ENCODE assay signal across 17 cellular contexts in genomic region chr11:35235498-35235897, GRCh38.
DNase-seq lines count a peak whose midpoint lies in the region; ATAC-seq, FAIRE-seq and TF ChIP-seq lines count a peak whose summit lies in the region.
"Had no signal": no experiment of that assay in that cellular context is flagged by ENCODE, and none has a peak within 500 bp of the region (broad histone marks: within the 10 kb centered on the region; RNA-seq: fewer than 3 reads in every experiment).

No MANE protein-coding gene starts in this region.

- H3K27me3 Mint-ChIP-seq in CD4-positive, alpha-beta T cell: no peaks in the 10 kb centered on the region
- H3K27me3 Mint-ChIP-seq in Calu3 (ENCODE audit: unreplicated experiment) (no peaks in the 10 kb centered on the region), memory B cell (no peaks in the 10 kb centered on the region)
- H3K27me3 Mint-ChIP-seq in activated CD8-positive, alpha-beta T cell treated with anti-CD3 and anti-CD28 coated beads, Interleukin-2, amount 10 ng/mL, durations not matched to agents 7 days and 5 days (ENCODE audit: low read depth): peaks cover 2% of the 10 kb centered on the region
- H3K27me3 Mint-ChIP-seq: naive B cell had no signal

- ATAC-seq in CD4-positive, alpha-beta T cell (ENCODE audit: poor library complexity): no peak
- no peak for ATAC-seq in activated CD8-positive, alpha-beta T cell treated with anti-CD3 and anti-CD28 coated beads, Interleukin-2, amount 10 ng/mL, durations not matched to agents 7 days and 5 days
- ATAC-seq in memory B cell (ENCODE audit: low read depth): no peak
- no peak for ATAC-seq in HG03196 (IDR thresholded peaks at IDR 0.05; ENCODE audit: unreplicated experiment)
- ATAC-seq: heart left ventricle had no signal

- 12 to 47% (median 28%) methylated on average over 1 of the region's 1 CpG for WGBS in small intestine, 3 donors

- CTCF ChIA-PET in CD4-positive, alpha-beta T cell (lab: Charles Lee): interaction anchor here (1.0 to 1.4 kb wide), 2 partner anchors 70 to 199 kb away, joined by 3 to 6 read pairs; no protein-coding TSS in a partner anchor
- CTCF ChIA-PET in Calu3 (lab: Charles Lee): interaction anchor here (1.0 kb wide), 2 partner anchors 9 to 226 kb away, joined by 3 read pairs; no protein-coding TSS in a partner anchor
- CTCF ChIA-PET in activated CD8-positive, alpha-beta T cell treated with anti-CD3 and anti-CD28 coated beads, Interleukin-2, amount 10 ng/mL, durations not matched to agents 7 days and 5 days (lab: Charles Lee): interaction anchor here (0.7 to 3.3 kb wide), 26 partner anchors 9 to 309 kb away, joined by 3 to 25 read pairs (median 4); no protein-coding TSS in a partner anchor

- peaks cover 56% of the 10 kb centered on the region for H3K36me3 Mint-ChIP-seq in CD4-positive, alpha-beta T cell (ENCODE audit: low read depth)
- H3K36me3 Mint-ChIP-seq in Calu3 (ENCODE audit: insufficient read depth, unreplicated experiment) (peaks cover 32% of the 10 kb centered on the region), memory B cell (peaks cover 13% of the 10 kb centered on the region)
- peaks cover 48% of the 10 kb centered on the region for H3K36me3 Mint-ChIP-seq in activated CD8-positive, alpha-beta T cell treated with anti-CD3 and anti-CD28 coated beads, Interleukin-2, amount 10 ng/mL, durations not matched to agents 7 days and 5 days (ENCODE audit: low read depth)

- H3K4me1 ChIP-seq in small intestine (ENCODE audit: control insufficient read depth in 2 of 2, insufficient read depth in 1 of 2, low read depth in 1 of 2, low read length in 1 of 2): peaks cover 0 to 6% of the 10 kb centered on the region in 2 donors
- H3K4me1 ChIP-seq: SJCRH30 had no signal

- no peaks in the 10 kb centered on the region for H3K27me3 ChIP-seq in CD4-positive, alpha-beta T cell (ENCODE audit: control insufficient read depth, insufficient read depth, low read length)
- no peaks in the 10 kb centered on the region for H3K27me3 ChIP-seq in small intestine (ENCODE audit: control insufficient read depth in 2 of 2, insufficient read depth in 2 of 2, low read length in 2 of 2)
- H3K27me3 ChIP-seq: heart left ventricle, vagina had no signal

- POLR2A ChIA-PET in CD4-positive, alpha-beta T cell (lab: Charles Lee): interaction anchor here (0.6 to 5.4 kb wide), 18 partner anchors 9 to 229 kb away, joined by 3 to 44 read pairs (median 3); no protein-coding TSS in a partner anchor
- POLR2A ChIA-PET in activated CD8-positive, alpha-beta T cell treated with anti-CD3 and anti-CD28 coated beads, Interleukin-2, amount 10 ng/mL, durations not matched to agents 7 days and 5 days (lab: Charles Lee): interaction anchor here (0.8 to 1.5 kb wide), 5 partner anchors 9 to 320 kb away, joined by 3 to 4 read pairs (median 3); no protein-coding TSS in a partner anchor

- peaks cover 76% of the 10 kb centered on the region for H3K4me1 Mint-ChIP-seq in CD4-positive, alpha-beta T cell (ENCODE audit: low read depth)
- H3K4me1 Mint-ChIP-seq in Calu3 (ENCODE audit: low read depth, unreplicated experiment) (peaks cover 62% of the 10 kb centered on the region), memory B cell (peaks cover 20% of the 10 kb centered on the region)
- peaks cover 69% of the 10 kb centered on the region for H3K4me1 Mint-ChIP-seq in activated CD8-positive, alpha-beta T cell treated with anti-CD3 and anti-CD28 coated beads, Interleukin-2, amount 10 ng/mL, durations not matched to agents 7 days and 5 days (ENCODE audit: low read depth)

- no TSS peak for BruUV-seq in Calu3 (replicated peaks; lab: Mats Ljungman, UMichigan)

- no peak overlapping the region for H3K4me3 ChIP-seq in small intestine (ENCODE audit: low read depth in 1 of 2, low read length in 2 of 2)
- H3K4me3 ChIP-seq: heart left ventricle, lung, SJCRH30, vagina had no signal

- TF ChIP-seq CTCF in CD4-positive, alpha-beta T cell (IDR thresholded peaks at IDR 0.05): no peak
- no peak for TF ChIP-seq CTCF in Calu3 (IDR thresholded peaks at IDR 0.05; ENCODE audit: unreplicated experiment)

- peaks cover 22% of the 10 kb centered on the region for H3K9me3 Mint-ChIP-seq in CD4-positive, alpha-beta T cell
- H3K9me3 Mint-ChIP-seq in Calu3 (ENCODE audit: low read depth, unreplicated experiment): no peaks in the 10 kb centered on the region
- peaks cover 18% of the 10 kb centered on the region for H3K9me3 Mint-ChIP-seq in activated CD8-positive, alpha-beta T cell treated with anti-CD3 and anti-CD28 coated beads, Interleukin-2, amount 10 ng/mL, durations not matched to agents 7 days and 5 days (ENCODE audit: insufficient read depth)
- peaks cover 3% of the 10 kb centered on the region for H3K9me3 Mint-ChIP-seq in memory B cell

- H3K27ac Mint-ChIP-seq in CD4-positive, alpha-beta T cell: peak overlapping the region; percentile 77
- H3K27ac Mint-ChIP-seq in Calu3 (ENCODE audit: unreplicated experiment): peak overlapping the region; percentile 75
- H3K27ac Mint-ChIP-seq in activated CD8-positive, alpha-beta T cell treated with anti-CD3 and anti-CD28 coated beads, Interleukin-2, amount 10 ng/mL, durations not matched to agents 7 days and 5 days: peak overlapping the region; percentile 77
- peak overlapping the region; percentile 71 for H3K27ac Mint-ChIP-seq in memory B cell
- H3K27ac Mint-ChIP-seq: endodermal cell had no signal

- H3K4me3 Mint-ChIP-seq in CD4-positive, alpha-beta T cell: peak overlapping the region; percentile 72
- no peak overlapping the region for H3K4me3 Mint-ChIP-seq in Calu3 (ENCODE audit: low read depth, unreplicated experiment)
- H3K4me3 Mint-ChIP-seq in activated CD8-positive, alpha-beta T cell treated with anti-CD3 and anti-CD28 coated beads, Interleukin-2, amount 10 ng/mL, durations not matched to agents 7 days and 5 days: peak overlapping the region; percentile 11
- H3K4me3 Mint-ChIP-seq in memory B cell: no peak overlapping the region
- H3K4me3 Mint-ChIP-seq: endodermal cell, naive B cell had no signal

- no peak for DNase-seq in CD4-positive, alpha-beta T cell
- DNase-seq in Calu3 (no peak), memory B cell (ENCODE audit: low spot score in 2 of 2) (no peak), NCI-H524 (lab: John Stamatoyannopoulos, UW) (no peak), small intestine (no peak)
- DNase-seq in activated CD8-positive, alpha-beta T cell treated with anti-CD3 and anti-CD28 coated beads, Interleukin-2, amount 10 ng/mL, durations not matched to agents 7 days and 5 days: no peak
- DNase-seq: amniotic stem cell, cerebellar nuclear complex, endodermal cell, heart left ventricle, Kasumi-1, naive B cell, NCI-H1105 treated with DMSO at 0.1 percent for 48 hours, SJCRH30 had no signal

- no peak for FAIRE-seq in small intestine (lab: Jason Lieb, UNC)

- peaks cover 13% of the 10 kb centered on the region for H3K9me3 ChIP-seq in CD4-positive, alpha-beta T cell (ENCODE audit: control insufficient read depth, low read length)
- no peaks in the 10 kb centered on the region for H3K9me3 ChIP-seq in small intestine (ENCODE audit: control insufficient read depth, low read depth)
- H3K9me3 ChIP-seq: vagina had no signal

- peaks cover 0 to 2% of the 10 kb centered on the region in 2 donors for H3K36me3 ChIP-seq in small intestine (ENCODE audit: control insufficient read depth in 2 of 2, insufficient read depth in 2 of 2, low read length in 2 of 2)
- H3K36me3 ChIP-seq: SJCRH30 had no signal

- H3K27ac ChIP-seq in CD4-positive, alpha-beta T cell (ENCODE audit: low read depth, low read length): no peak overlapping the region
- no peak overlapping the region for H3K27ac ChIP-seq in small intestine (ENCODE audit: low read depth in 1 of 2, low read length in 1 of 2)
- H3K27ac ChIP-seq: SJCRH30, vagina had no signal

- intact Hi-C loops in CD4-positive, alpha-beta T cell (cut with DNase I, micrococcal nuclease): loop anchor here (5.0 kb wide), 4 partner anchors 68 to 152 kb away; no protein-coding TSS in a partner anchor
- intact Hi-C loops in Calu3 (cut with micrococcal nuclease; ENCODE audit: unreplicated experiment): loop anchor here (5.0 to 10.0 kb wide), 3 partner anchors 159 to 1569 kb away; no protein-coding TSS in a partner anchor

Comparison
In these comparisons a context has a peak if more than half of its experiments do, and no peak if none do; other contexts are left out.
1. H3K4me3 Mint-ChIP-seq: peak in CD4-positive, alpha-beta T cell (single experiment) and activated CD8-positive, alpha-beta T cell treated with anti-CD3 and anti-CD28 coated beads, Interleukin-2, amount 10 ng/mL, durations not matched to agents 7 days and 5 days (single experiment); none in Calu3 (single experiment) and memory B cell (single experiment).
2. Peak in every context shown above with its lines, with median percentiles within 50 percentile points of each other: H3K27ac Mint-ChIP-seq.